Comparison of ENCODE assay signal across 14 cellular contexts in genomic region chr3:54967586-54968244, GRCh38. TPM values are rescaled to one million over a fixed set of nuclear protein-coding genes. Genes with fewer than 3 reads are reported as not detected.
A peak's percentile ranks its signal among the peaks of the same experiment; 100 is the strongest.
DNase-seq lines count a peak whose midpoint lies in the region; ATAC-seq and TF ChIP-seq lines count a peak whose summit lies in the region.
"Had no signal": no experiment of that assay in that cellular context is flagged by ENCODE, and none has a peak within 500 bp of the region (broad histone marks: within the 10 kb centered on the region; RNA-seq: fewer than 3 reads in every experiment).

No MANE protein-coding gene starts in this region.

- peak; percentile 70 for DNase-seq in EL
- peak; percentile 74 for DNase-seq in RPMI7951 (ENCODE audit: low read depth)
- DNase-seq in fibroblast of villous mesenchyme (ENCODE audit: low read depth): peak; percentile 50
- DNase-seq in skeletal muscle cell (ENCODE audit: low read depth): peak; percentile 60
- DNase-seq in breast epithelium (ENCODE audit: low spot score in 2 of 2): no peak
- DNase-seq: activated CD4-positive, alpha-beta T cell treated with anti-CD3 and anti-CD28 coated beads, Interleukin-2, amount 50 U/mL, for 48 hours; CD8-positive, alpha-beta T cell; psoas muscle; T1000 had no signal

- H3K9me3 ChIP-seq in breast epithelium: no peaks in the 10 kb centered on the region
- H3K9me3 ChIP-seq: HAP-1, psoas muscle had no signal

- H3K27ac ChIP-seq in breast epithelium: no peak overlapping the region
- H3K27ac ChIP-seq: psoas muscle had no signal

- no peaks in the 10 kb centered on the region for H3K36me3 ChIP-seq in breast epithelium
- H3K36me3 ChIP-seq: HAP-1 had no signal

- no peak for ATAC-seq in GM19452 (IDR thresholded peaks at IDR 0.05; ENCODE audit: unreplicated experiment)
- no peak for ATAC-seq in GM19023 (IDR thresholded peaks at IDR 0.05; ENCODE audit: unreplicated experiment)
- no peak for ATAC-seq in GM18873 (IDR thresholded peaks at IDR 0.05; ENCODE audit: low FRiP score, unreplicated experiment)
- ATAC-seq: CD8-positive, alpha-beta T cell; psoas muscle had no signal

- intact Hi-C loops in breast epithelium (cut with DNase I; ENCODE audit: low total_unique reads): no loop called here

- H3K27me3 ChIP-seq in breast epithelium: no peaks in the 10 kb centered on the region

- H3K4me1 ChIP-seq in breast epithelium: no peaks in the 10 kb centered on the region
- H3K4me1 ChIP-seq: HAP-1, psoas muscle had no signal

- no peak overlapping the region for H3K4me3 ChIP-seq in fibroblast of villous mesenchyme (ENCODE audit: low read depth, low read length)
- H3K4me3 ChIP-seq in skeletal muscle cell (ENCODE audit: low read depth, low read length): no peak overlapping the region
- no peak overlapping the region for H3K4me3 ChIP-seq in breast epithelium
- H3K4me3 ChIP-seq: HAP-1, psoas muscle had no signal

- TF ChIP-seq POLR2A in breast epithelium (IDR thresholded peaks at IDR 0.05): no peak

- TF ChIP-seq CTCF in fibroblast of villous mesenchyme (IDR thresholded peaks at IDR 0.05; ENCODE audit: insufficient read depth, low read depth, low read length) (no peak), breast epithelium (IDR thresholded peaks at IDR 0.05) (no peak)

RNA-seq across cellular contexts. Expression of gene LRTM1, which starts 39.9 kb away (rescaled TPM):
- total RNA-seq in RPMI7951 (2014; rRNA removed; shearing (Covaris generic)): 1.6 and 2.2 TPM in 2 replicates
- not detected in 2 replicates for total RNA-seq in fibroblast of villous mesenchyme
- total RNA-seq in breast epithelium: not detected
- total RNA-seq: CD8-positive, alpha-beta T cell; NCI-H460 had no signal

Comparison
In these comparisons a context has a peak if more than half of its experiments do, and no peak if none do; other contexts are left out.
1. DNase-seq: peak in EL (single experiment), RPMI7951 (single experiment), fibroblast of villous mesenchyme (single experiment) and skeletal muscle cell (single experiment); none in breast epithelium (0 of 2).